ENCODE assay signal across 2 cellular contexts in genomic region chr18:45865466-45865865, GRCh38.
TF ChIP-seq lines count a peak whose summit lies in the region.

No MANE protein-coding gene starts in this region.

TF ChIP-seq in GM23338, 12 proteins besides CTCF, POLR2A, EP300 and RAD21 (continued from another document):
- no peak for TF ChIP-seq REST (IDR thresholded peaks at IDR 0.05; ENCODE audit: unreplicated experiment)
- TF ChIP-seq CREB1 (CRISPR knock-in tag; IDR thresholded peaks at IDR 0.05; ENCODE audit: low read depth): no peak
- TF ChIP-seq EZH2 (IDR thresholded peaks at IDR 0.05; ENCODE audit: low read depth, unreplicated experiment): no peak
- TF ChIP-seq NANOG (IDR thresholded peaks at IDR 0.05; ENCODE audit: borderline replicate concordance): no peak
- TF ChIP-seq POLR2AphosphoS5 (IDR thresholded peaks at IDR 0.05; ENCODE audit: low read depth): no peak
- no peak for TF ChIP-seq JUNB (IDR thresholded peaks at IDR 0.05; ENCODE audit: unreplicated experiment)
- no peak for TF ChIP-seq ZNF462 (CRISPR knock-in tag; IDR thresholded peaks at IDR 0.05)

TF ChIP-seq in IMR-90, 13 proteins besides CTCF, POLR2A, EP300 and RAD21 (continued from another document):
- TF ChIP-seq NFE2L2 (IDR thresholded peaks at IDR 0.05; ENCODE audit: low read depth, low read length): no peak
- no peak for TF ChIP-seq RFX5 (IDR thresholded peaks at IDR 0.05; ENCODE audit: low read depth, low read length)
- no peak for TF ChIP-seq RCOR1 (IDR thresholded peaks at IDR 0.05; ENCODE audit: insufficient replicate concordance, low read length)
- no peak for TF ChIP-seq MAFK (IDR thresholded peaks at IDR 0.05; ENCODE audit: low read depth, low read length)
- no peak for TF ChIP-seq MAZ (IDR thresholded peaks at IDR 0.05; ENCODE audit: borderline replicate concordance, low read depth, low read length)
- no peak for TF ChIP-seq FOS (IDR thresholded peaks at IDR 0.05; ENCODE audit: low read depth, low read length)
- TF ChIP-seq CHD1 (IDR thresholded peaks at IDR 0.05; ENCODE audit: low read depth, low read length): no peak
- TF ChIP-seq MXI1 (IDR thresholded peaks at IDR 0.05; ENCODE audit: borderline replicate concordance, low read depth, low read length): no peak
- TF ChIP-seq SMC3 (IDR thresholded peaks at IDR 0.05; ENCODE audit: low read depth, low read length): no peak
